Comparison of ENCODE assay signal across 7 cellular contexts in genomic region chr5:125092138-125092537, GRCh38.
A peak's percentile ranks its signal among the peaks of the same experiment; 100 is the strongest.
DNase-seq lines count a peak whose midpoint lies in the region; ATAC-seq, FAIRE-seq and TF ChIP-seq lines count a peak whose summit lies in the region.
"Not testable (repeated sequence)": the region's sequence is repeated elsewhere in the genome, so short reads cannot be mapped to it uniquely, and the experiment has no call there.

No MANE protein-coding gene starts in this region.

- not testable (repeated sequence) for H3K9me1 ChIP-seq in IMR-90 (ENCODE audit: insufficient read depth, low read length)

- H2BK20ac ChIP-seq in IMR-90 (ENCODE audit: low read depth, low read length): not testable (repeated sequence)

- peak; percentile 21 for DNase-seq in EH (ENCODE audit: low read depth)
- DNase-seq in IMR-90; OCI-LY7 (ENCODE audit: low spot score): not testable (repeated sequence)
- DNase-seq in M059J (ENCODE audit: low read depth): peak; percentile 45
- DNase-seq in fibroblast of villous mesenchyme (ENCODE audit: low read depth): peak; percentile 52

- H3K4me3 ChIP-seq in HEK293 (ENCODE audit: low read depth, low read length); IMR-90 (ENCODE audit: insufficient read depth, low read depth, low read length); OCI-LY7 (ENCODE audit: low read depth, low read length, poor library complexity, severe bottlenecking); fibroblast of villous mesenchyme (ENCODE audit: low read depth, low read length): not testable (repeated sequence)

- TF ChIP-seq RAD21 in IMR-90 (IDR thresholded peaks at IDR 0.05; ENCODE audit: low read length): not testable (repeated sequence)

- not testable (repeated sequence) for H3K56ac ChIP-seq in IMR-90 (ENCODE audit: extremely low read depth, insufficient read depth, low read length)

- H3K27me3 ChIP-seq in IMR-90 (ENCODE audit: control insufficient read depth, insufficient read depth, low read length): not testable (repeated sequence)

- not testable (repeated sequence) for H3K79me2 ChIP-seq in OCI-LY7 (ENCODE audit: insufficient read depth, low read depth, low read length)

- not testable (repeated sequence) for H4K5ac ChIP-seq in IMR-90 (ENCODE audit: low read depth, low read length)

- not testable (repeated sequence) for H3K4ac ChIP-seq in IMR-90 (ENCODE audit: low read depth, low read length)

- H3K18ac ChIP-seq in IMR-90 (ENCODE audit: low read depth, low read length): not testable (repeated sequence)

- 0 out of 3 replicates have a peak overlapping the region, but pooled peaks have one; percentile 43 for H2BK15ac ChIP-seq in IMR-90 (ENCODE audit: low read depth, low read length)

- not testable (repeated sequence) for H3K4me2 ChIP-seq in IMR-90 (ENCODE audit: low read depth, low read length); OCI-LY7 (ENCODE audit: low read length)

- not testable (repeated sequence) for H4K91ac ChIP-seq in IMR-90 (ENCODE audit: insufficient read depth, low read depth, low read length)

- in situ Hi-C loops in IMR-90 (cut with MboI; ENCODE audit: low sequenced_read_pairs): not testable (repeated sequence)

- H2BK5ac ChIP-seq in IMR-90 (ENCODE audit: low read depth, low read length, poor library complexity, severe bottlenecking): not testable (repeated sequence)

- TF ChIP-seq POLR2A in IMR-90 (IDR thresholded peaks at IDR 0.05; ENCODE audit: low read depth, low read length): not testable (repeated sequence)

- intact Hi-C loops in IMR-90 (cut with micrococcal nuclease); OCI-LY7 (cut with micrococcal nuclease; ENCODE audit: unreplicated experiment): not testable (repeated sequence)

- POLR2A ChIA-PET in HEK293 (lab: Yijun Ruan, JAX); IMR-90 (lab: Charles Lee; ENCODE audit: unreplicated experiment): not testable (repeated sequence)
- POLR2A ChIA-PET in OCI-LY7 (lab: Charles Lee): interaction anchor here (0.6 to 0.7 kb wide), 2 partner anchors 12 to 129 kb away, joined by 3 read pairs; no protein-coding TSS in a partner anchor

- not testable (repeated sequence) for H3K14ac ChIP-seq in IMR-90 (replicated peaks; ENCODE audit: low read depth, low read length)

- H3K4me1 ChIP-seq in HEK293 (ENCODE audit: control insufficient read depth, insufficient read depth, low read length); IMR-90 (ENCODE audit: control insufficient read depth, insufficient read depth, low read length); OCI-LY7 (ENCODE audit: insufficient read depth, low read length, poor library complexity, severe bottlenecking): not testable (repeated sequence)

- H2AK9ac ChIP-seq in IMR-90 (replicated peaks; ENCODE audit: low read depth, low read length, poor library complexity): not testable (repeated sequence)

- H3K36me3 ChIP-seq in HEK293 (ENCODE audit: control insufficient read depth in 2 of 2, insufficient read depth in 1 of 2, low read length in 2 of 2); IMR-90 (ENCODE audit: control insufficient read depth, insufficient read depth, low read length); OCI-LY7 (ENCODE audit: insufficient read depth, low read length): not testable (repeated sequence)

- H3K9me3 ChIP-seq in HEK293 (ENCODE audit: control insufficient read depth, insufficient read depth, low read depth, low read length); IMR-90 (ENCODE audit: control insufficient read depth, insufficient read depth, low read length); OCI-LY7 (ENCODE audit: low read length): not testable (repeated sequence)

- not testable (repeated sequence) for H3K27ac ChIP-seq in HEK293 (ENCODE audit: extremely low read depth, low read depth, low read length); IMR-90 (ENCODE audit: insufficient read depth, low read length); OCI-LY7 (ENCODE audit: low read depth, low read length, poor library complexity, severe bottlenecking)

- not testable (repeated sequence) for H3K9me2 ChIP-seq in OCI-LY7 (ENCODE audit: insufficient read depth, low read length)

- H2AFZ ChIP-seq in IMR-90 (replicated peaks; ENCODE audit: low read length, poor library complexity): not testable (repeated sequence)
- peak overlapping the region; percentile 57; the same call in 1 of the 2 replicates for H2AFZ ChIP-seq in OCI-LY7 (ENCODE audit: low read length)

- H3K23ac ChIP-seq in IMR-90 (ENCODE audit: low read depth, low read length): not testable (repeated sequence)

- FAIRE-seq in endometrium (lab: Jason Lieb, UNC): peak; percentile 61

- H3K79me1 ChIP-seq in IMR-90 (ENCODE audit: low read depth in 1 of 2, low read length in 2 of 2): not testable (repeated sequence)

- H2BK120ac ChIP-seq in IMR-90 (ENCODE audit: low read depth, low read length): not testable (repeated sequence)

- not testable (repeated sequence) for BruUV-seq in IMR-90 (replicated peaks; lab: Mats Ljungman, UMichigan); OCI-LY7 (replicated peaks; lab: Mats Ljungman, UMichigan)

- H2AK5ac ChIP-seq in IMR-90 (ENCODE audit: low read depth, low read length): not testable (repeated sequence)

- CTCF ChIA-PET in HEK293 (lab: Yijun Ruan, JAX); OCI-LY7 (lab: Charles Lee; ENCODE audit: unreplicated experiment): not testable (repeated sequence)
- CTCF ChIA-PET in IMR-90 (lab: Yijun Ruan, JAX): interaction anchor here (0.7 kb wide), 1 partner anchor 217 kb away, joined by 3 read pairs; no protein-coding TSS in a partner anchor

- no CpG with 5 or more reads among the region's 3 CpGs for WGBS in IMR-90 (ENCODE audit: extremely low coverage in 2 of 2, insufficient read length in 1 of 2), 2 experiments

- H4K8ac ChIP-seq in IMR-90 (ENCODE audit: low read depth in 2 of 2, low read length in 2 of 2): not testable (repeated sequence)

- TF ChIP-seq CTCF in HEK293 (tag by site-specific recombination; IDR thresholded peaks at IDR 0.05); IMR-90 (conservative IDR thresholded peaks at IDR 0.05; ENCODE audit: low read depth, low read length); OCI-LY7 (conservative IDR thresholded peaks at IDR 0.05; ENCODE audit: low read length); fibroblast of villous mesenchyme (IDR thresholded peaks at IDR 0.05; ENCODE audit: insufficient read depth, low read depth, low read length): not testable (repeated sequence)

- ATAC-seq in IMR-90 (ENCODE audit: low read depth): not testable (repeated sequence)

- H4K20me1 ChIP-seq in IMR-90 (ENCODE audit: insufficient read depth, low read length); OCI-LY7 (ENCODE audit: insufficient read depth, low read length): not testable (repeated sequence)

- H3K9ac ChIP-seq in IMR-90 (ENCODE audit: low read depth, low read length): not testable (repeated sequence)

- dilution Hi-C loops in IMR-90 (cut with HindIII; ENCODE audit: low sequenced_read_pairs, unreplicated experiment): not testable (repeated sequence)

TF ChIP-seq in HEK293, 187 proteins besides CTCF, POLR2A, EP300 and RAD21:
- peak; percentile 53; the same call in 1 of the 2 replicates for TF ChIP-seq ZNF558 (tag by site-specific recombination; IDR thresholded peaks at IDR 0.05)
